ENCODE assay signal across 10 cellular contexts in genomic region chr1:174953657-174954435, GRCh38.
DNase-seq lines count a peak whose midpoint lies in the region; ATAC-seq and FAIRE-seq lines count a peak whose summit lies in the region.
"Had no signal": no experiment of that assay in that cellular context is flagged by ENCODE, and none has a peak within 500 bp of the region (broad histone marks: within the 10 kb centered on the region; RNA-seq: fewer than 3 reads in every experiment).

No MANE protein-coding gene starts in this region.

- H3K4me1 Mint-ChIP-seq in memory B cell = peaks cover 34% of the 10 kb centered on the region

- H3K9me3 Mint-ChIP-seq in memory B cell = no peaks in the 10 kb centered on the region
- H3K9me3 Mint-ChIP-seq: neural crest cell had no signal

- DNase-seq in GM18507 (ENCODE audit: extremely low spot score, insufficient read length, low read depth) = no peak
- DNase-seq in NCI-H69 (lab: John Stamatoyannopoulos, UW) = peak; percentile 94
- DNase-seq in memory B cell (ENCODE audit: low spot score in 2 of 2) = no peak
- no peak for DNase-seq in dedifferentiated amniotic fluid mesenchymal stem cell (ENCODE audit: extremely low spot score)
- DNase-seq in 8988T = no peak

- peaks cover 12% of the 10 kb centered on the region for H3K36me3 Mint-ChIP-seq in memory B cell
- H3K36me3 Mint-ChIP-seq: activated naive CD8-positive, alpha-beta T cell had no signal

- no peaks in the 10 kb centered on the region for H3K27me3 Mint-ChIP-seq in memory B cell
- H3K27me3 Mint-ChIP-seq: activated naive CD8-positive, alpha-beta T cell had no signal

- H3K4me3 Mint-ChIP-seq in memory B cell = peak overlapping the region; percentile 77
- H3K4me3 Mint-ChIP-seq: activated naive CD8-positive, alpha-beta T cell; neural crest cell had no signal

- FAIRE-seq in GM18507 (lab: Jason Lieb, UNC) = peak; percentile 75

- ATAC-seq in HG03039 (IDR thresholded peaks at IDR 0.05; ENCODE audit: unreplicated experiment) (peak; percentile 41), memory B cell (ENCODE audit: low read depth) (peak; percentile 61), GM18873 (IDR thresholded peaks at IDR 0.05; ENCODE audit: low FRiP score, unreplicated experiment) (no peak), GM18519 (IDR thresholded peaks at IDR 0.05; ENCODE audit: low FRiP score, unreplicated experiment) (no peak)

- H3K27ac Mint-ChIP-seq in memory B cell = peak overlapping the region; percentile 86
- H3K27ac Mint-ChIP-seq: activated naive CD8-positive, alpha-beta T cell had no signal

Comparison
In these comparisons a context has a peak if more than half of its experiments do, and no peak if none do; other contexts are left out.
1. ATAC-seq: peak in HG03039 (single experiment) and memory B cell (single experiment); none in GM18873 (single experiment) and GM18519 (single experiment).